23 cellular contexts compared by ENCODE assay signal in the genomic region with DNA sequence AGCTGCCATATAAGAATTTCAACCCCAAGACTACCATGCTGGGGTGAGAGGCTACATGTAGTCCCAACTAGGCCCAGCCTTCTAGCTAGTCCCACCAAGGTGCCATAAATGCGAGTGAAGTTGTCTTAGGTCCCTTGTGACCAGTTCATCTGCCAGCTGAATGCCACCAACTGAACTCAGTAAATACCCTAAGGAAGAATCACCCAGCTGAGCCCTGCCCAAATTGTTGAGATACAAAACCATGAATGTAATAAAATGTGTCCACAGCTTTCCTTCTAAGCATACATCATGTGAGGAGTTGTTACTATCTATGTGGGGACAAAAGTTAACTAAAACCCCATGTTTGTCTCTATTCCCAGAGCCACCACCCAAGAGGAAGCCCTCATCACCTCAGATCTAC.
"Had no signal": no experiment of that assay in that cellular context is flagged by ENCODE, and none has a peak within 500 bp of the region (broad histone marks: within the 10 kb centered on the region; RNA-seq: fewer than 3 reads in every experiment).

No MANE protein-coding gene starts in this region.

- H3K4me3 ChIP-seq: hepatocyte, lower lobe of right lung, ovary, prostate gland, right atrium auricular region had no signal

- H3K4me2 ChIP-seq: hepatocyte had no signal

- H3K27me3 Mint-ChIP-seq: activated naive CD8-positive, alpha-beta T cell treated with anti-CD3 and anti-CD28 coated beads for 36 hours had no signal

- H3K9me3 Mint-ChIP-seq: immature natural killer cell, natural killer cell had no signal

- H3K27ac ChIP-seq: epithelial cell of prostate, neutrophil had no signal

- H2AFZ ChIP-seq: hepatocyte had no signal

- H3K4me1 Mint-ChIP-seq: activated naive CD8-positive, alpha-beta T cell treated with anti-CD3 and anti-CD28 coated beads for 36 hours; immature natural killer cell; WTC11 had no signal

- H3K27me3 ChIP-seq: hepatocyte, neutrophil, ovary, right atrium auricular region had no signal

- H3K36me3 Mint-ChIP-seq: natural killer cell had no signal

- H3K9me3 ChIP-seq: neutrophil, ovary, prostate gland, right atrium auricular region had no signal

- ATAC-seq: left lobe of liver; lower lobe of right lung; natural killer cell; stimulated activated naive CD8-positive, alpha-beta T cell treated with anti-CD3 and anti-CD28 coated beads, Interleukin-15, Interleukin-2, amounts not matched to agents 100 U/mL and 50 U/mL, for 24 hours; WTC11 had no signal

- H3K79me2 ChIP-seq: hepatocyte had no signal

- H3K4me1 ChIP-seq: prostate gland had no signal

- H3K36me3 ChIP-seq: lower lobe of right lung, ovary, prostate gland, right atrium auricular region had no signal

- H3K27ac Mint-ChIP-seq: activated naive CD8-positive, alpha-beta T cell treated with anti-CD3 and anti-CD28 coated beads for 36 hours; natural killer cell; WTC11 had no signal

- DNase-seq: activated CD4-positive, alpha-beta T cell treated with anti-CD3 and anti-CD28 coated beads, Interleukin-2, amount 50 U/mL, for 4 hours; activated naive CD4-positive, alpha-beta T cell treated with Interleukin-2 at 50 U/mL for 16 hours; activated naive CD8-positive, alpha-beta T cell treated with anti-CD3 and anti-CD28 coated beads for 36 hours; activated T-cell treated with anti-CD3 and anti-CD28 coated beads, Interleukin-2, amount 50 U/mL, for 48 hours; cerebellar nuclear complex; foreskin fibroblast; immature natural killer cell; lower lobe of right lung; natural killer cell; ovary; stimulated activated CD4-positive, alpha-beta T cell treated with anti-CD3 and anti-CD28 coated beads, Interleukin-12 subunit alpha, Interleukin-12 subunit beta, amount 100 ng/mL, for 4 hours; stimulated activated CD4-positive, alpha-beta T cell treated with anti-CD3 and anti-CD28 coated beads, Interleukin-4, amount 100 ng/mL, for 4 hours; stimulated activated naive CD8-positive, alpha-beta T cell treated with anti-CD3 and anti-CD28 coated beads, Interleukin-15, Interleukin-2, amounts not matched to agents 100 U/mL and 50 U/mL, for 24 hours; substantia nigra; T-helper 9 cell; trophoblast cell had no signal

- H3K4me3 Mint-ChIP-seq: activated naive CD8-positive, alpha-beta T cell treated with anti-CD3 and anti-CD28 coated beads for 36 hours; immature natural killer cell; natural killer cell; WTC11 had no signal
